In genomic region chr1:173661763-173662162, GRCh38 we compare ENCODE assay signal across 2 cellular contexts.
TF ChIP-seq lines count a peak whose summit lies in the region.

No MANE protein-coding gene starts in this region.

TF ChIP-seq in WTC11, 78 proteins besides CTCF, POLR2A, EP300 and RAD21:
- TF ChIP-seq CREM (CRISPR knock-in tag; IDR thresholded peaks at IDR 0.05), result no peak
- TF ChIP-seq ZNF317 (CRISPR knock-in tag; IDR thresholded peaks at IDR 0.05; ENCODE audit: borderline replicate concordance, low read depth), result peak; percentile 84
TF ChIP-seq in WTC11: peak in this region for 1.

TF ChIP-seq in GM12878, 131 proteins besides CTCF, POLR2A, EP300 and RAD21:
- TF ChIP-seq RCOR1 (conservative IDR thresholded peaks at IDR 0.05; ENCODE audit: low read depth, low read length) (no peak), ZBTB40 (IDR thresholded peaks at IDR 0.05; ENCODE audit: borderline replicate concordance) (no peak), IRF5 (IDR thresholded peaks at IDR 0.05; ENCODE audit: borderline replicate concordance) (no peak), NBN (IDR thresholded peaks at IDR 0.05) (no peak), ATF2 (IDR thresholded peaks at IDR 0.05; ENCODE audit: low read length) (no peak), RELA (IDR thresholded peaks at IDR 0.05; ENCODE audit: borderline replicate concordance, partially characterized antibody) (no peak), GABPA (IDR thresholded peaks at IDR 0.05; ENCODE audit: low read depth) (no peak), POLR2AphosphoS5 (IDR thresholded peaks at IDR 0.05; ENCODE audit: low read length) (no peak), NR2F1 (conservative IDR thresholded peaks at IDR 0.05) (no peak), ELK1 (IDR thresholded peaks at IDR 0.05; ENCODE audit: low read depth, low read length) (no peak), RAD51 (IDR thresholded peaks at IDR 0.05) (no peak), MTA3 (IDR thresholded peaks at IDR 0.05; ENCODE audit: borderline replicate concordance, low read length) (no peak), NKRF (conservative IDR thresholded peaks at IDR 0.05) (no peak), ZNF217 (IDR thresholded peaks at IDR 0.05) (no peak), JUNB (IDR thresholded peaks at IDR 0.05) (no peak)
